In the genomic region with DNA sequence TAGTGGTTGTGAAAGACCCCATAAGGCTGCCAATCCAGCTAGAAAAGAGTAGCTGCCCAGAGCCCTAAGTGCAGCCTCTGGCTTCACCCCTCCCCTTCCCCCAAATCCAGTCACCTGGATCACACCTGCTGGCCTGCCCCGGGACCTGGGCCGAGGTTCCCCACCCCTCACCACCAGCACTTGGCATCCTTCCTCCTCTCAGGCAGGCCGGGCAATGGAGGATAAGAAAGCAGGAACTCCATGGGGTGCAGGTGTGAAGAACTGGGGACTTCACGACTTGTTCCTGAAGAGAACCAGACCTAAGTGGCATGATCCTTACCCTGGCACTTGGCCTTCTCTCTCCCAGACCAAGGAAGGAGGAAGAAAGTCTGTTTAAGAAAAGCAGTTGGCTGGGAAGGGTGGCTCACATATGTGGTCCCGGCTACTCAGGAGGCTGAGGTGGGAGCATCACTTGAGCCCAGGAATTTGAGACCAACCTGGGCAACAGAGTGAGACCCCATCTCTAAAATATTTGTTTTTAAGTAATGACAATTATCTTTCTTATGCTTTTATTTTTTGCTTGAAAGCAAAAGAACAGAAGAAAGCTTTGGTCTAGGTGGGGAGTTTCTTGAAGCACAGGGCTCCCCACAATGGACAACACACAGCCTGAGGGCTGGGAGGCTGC, we compare ENCODE assay signal across 16 cellular contexts.
A peak's percentile ranks its signal among the peaks of the same experiment; 100 is the strongest.
DNase-seq lines count a peak whose midpoint lies in the region; ATAC-seq and TF ChIP-seq lines count a peak whose summit lies in the region.
"Had no signal": no experiment of that assay in that cellular context is flagged by ENCODE, and none has a peak within 500 bp of the region (broad histone marks: within the 10 kb centered on the region; RNA-seq: fewer than 3 reads in every experiment).

No MANE protein-coding gene starts in this region.

- TF ChIP-seq CTCF in osteocyte (IDR thresholded peaks at IDR 0.05): no peak

- H3K4me1 Mint-ChIP-seq in osteocyte (ENCODE audit: unreplicated experiment): no peaks in the 10 kb centered on the region
- H3K4me1 Mint-ChIP-seq in activated T-cell treated with anti-CD3 and anti-CD28 coated beads, Interleukin-2, amount 50 U/mL, for 24 hours (ENCODE audit: low read depth): peaks cover 11% of the 10 kb centered on the region

- DNase-seq in NCI-H69 (lab: John Stamatoyannopoulos, UW) (peak; percentile 20), ecto neural progenitor cell (ENCODE audit: low spot score) (peak; percentile 35), osteocyte (ENCODE audit: extremely low spot score, unreplicated experiment) (peak; percentile 59), COLO829 (ENCODE audit: low spot score) (no peak), SHP77 (lab: John Stamatoyannopoulos, UW) (no peak), NCI-H524 treated with DMSO at 0.1 percent for 48 hours (lab: John Stamatoyannopoulos, UW) (no peak)
- DNase-seq in activated T-cell treated with anti-CD3 and anti-CD28 coated beads, Interleukin-2, amount 50 U/mL, for 24 hours: no peak
- DNase-seq: DMS153, DND-41, NCI-H1092 treated with DMSO at 0.1 percent for 48 hours, NCI-H1436, NCI-H187 treated with DMSO at 0.1 percent for 48 hours, NCI-H2171 treated with DMSO at 0.1 percent for 48 hours, NCI-H526, SW 1271 had no signal

- no peaks in the 10 kb centered on the region for H3K36me3 Mint-ChIP-seq in osteocyte (ENCODE audit: unreplicated experiment)
- H3K36me3 Mint-ChIP-seq in activated T-cell treated with anti-CD3 and anti-CD28 coated beads, Interleukin-2, amount 50 U/mL, for 24 hours (ENCODE audit: low read depth): no peaks in the 10 kb centered on the region

- ATAC-seq in GM21390 (IDR thresholded peaks at IDR 0.05; ENCODE audit: unreplicated experiment): peak; percentile 15

- H3K4me3 Mint-ChIP-seq in osteocyte (ENCODE audit: unreplicated experiment): no peak overlapping the region
- H3K4me3 Mint-ChIP-seq in activated T-cell treated with anti-CD3 and anti-CD28 coated beads, Interleukin-2, amount 50 U/mL, for 24 hours: no peak overlapping the region

- H3K27me3 Mint-ChIP-seq in osteocyte (ENCODE audit: unreplicated experiment): peaks cover 60% of the 10 kb centered on the region
- peaks cover 38% of the 10 kb centered on the region for H3K27me3 Mint-ChIP-seq in activated T-cell treated with anti-CD3 and anti-CD28 coated beads, Interleukin-2, amount 50 U/mL, for 24 hours

- no peak overlapping the region for H3K27ac Mint-ChIP-seq in osteocyte (ENCODE audit: unreplicated experiment)
- H3K27ac Mint-ChIP-seq in activated T-cell treated with anti-CD3 and anti-CD28 coated beads, Interleukin-2, amount 50 U/mL, for 24 hours: no peak overlapping the region

- H3K9me3 Mint-ChIP-seq in osteocyte (ENCODE audit: unreplicated experiment): no peaks in the 10 kb centered on the region
- H3K9me3 Mint-ChIP-seq in activated T-cell treated with anti-CD3 and anti-CD28 coated beads, Interleukin-2, amount 50 U/mL, for 24 hours: no peaks in the 10 kb centered on the region

Comparison
In these comparisons a context has a peak if more than half of its experiments do, and no peak if none do; other contexts are left out.
1. DNase-seq: peak in NCI-H69 (single experiment), ecto neural progenitor cell (single experiment) and osteocyte (single experiment); none in COLO829 (single experiment), SHP77 (0 of 2), NCI-H524 treated with DMSO at 0.1 percent for 48 hours (single experiment) and activated T-cell treated with anti-CD3 and anti-CD28 coated beads, Interleukin-2, amount 50 U/mL, for 24 hours (single experiment).